In genomic region chr7:140596751-140597424, GRCh38 we compare ENCODE assay signal across 1 cellular context.
TF ChIP-seq lines count a peak whose summit lies in the region.

No MANE protein-coding gene starts in this region.

TF ChIP-seq in GM23338, 12 proteins besides CTCF, POLR2A, EP300 and RAD21 (continued from another document):
- TF ChIP-seq ZNF462 (CRISPR knock-in tag; IDR thresholded peaks at IDR 0.05) (no peak), STAT1 (IDR thresholded peaks at IDR 0.05; ENCODE audit: unreplicated experiment) (no peak), CREB1 (CRISPR knock-in tag; IDR thresholded peaks at IDR 0.05; ENCODE audit: low read depth) (no peak)
